Comparison of ENCODE assay signal across 10 cellular contexts in the genomic region with DNA sequence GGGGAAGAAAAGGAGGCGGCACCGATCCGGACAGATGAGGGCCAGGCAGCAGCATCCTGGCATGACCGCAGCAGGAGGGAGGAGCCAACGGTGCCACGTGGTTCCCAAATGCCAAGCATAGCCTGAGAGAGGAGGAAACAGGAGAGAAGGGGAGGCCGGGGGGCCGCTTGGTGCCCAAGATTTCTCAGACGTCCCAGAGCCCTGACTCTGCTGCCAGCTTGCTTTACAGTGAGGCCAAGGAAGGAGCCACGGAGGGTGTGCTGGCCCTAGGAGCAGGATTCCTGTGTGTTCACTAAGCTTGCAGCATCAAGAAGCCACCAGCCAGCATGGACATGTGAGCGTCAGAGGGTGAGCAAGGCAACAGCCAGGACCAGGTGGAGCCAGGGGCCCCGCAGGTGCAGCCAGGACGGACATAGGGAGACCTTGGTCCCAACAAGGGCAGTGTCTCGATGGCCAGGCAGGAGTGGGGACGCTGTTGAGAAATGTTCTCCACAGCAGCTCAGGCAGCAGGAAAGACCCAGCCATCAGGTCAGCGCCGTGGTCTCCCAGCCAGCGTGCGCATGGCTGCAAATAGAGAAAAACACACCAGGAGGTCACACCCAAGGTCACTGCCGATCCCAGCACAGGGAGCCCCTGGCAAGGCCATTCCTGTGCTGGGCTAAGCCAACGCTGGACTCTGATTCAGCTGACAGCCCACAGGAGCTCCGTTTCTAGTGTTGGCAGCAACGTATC.
DNase-seq lines count a peak whose midpoint lies in the region; ATAC-seq and TF ChIP-seq lines count a peak whose summit lies in the region.
"Had no signal": no experiment of that assay in that cellular context is flagged by ENCODE, and none has a peak within 500 bp of the region (broad histone marks: within the 10 kb centered on the region; RNA-seq: fewer than 3 reads in every experiment).

No MANE protein-coding gene starts in this region.

- POLR2A ChIA-PET in CD8-positive, alpha-beta T cell (lab: Charles Lee), result interaction anchor here (0.7 to 2.3 kb wide), 6 partner anchors 58 to 157 kb away, joined by 3 to 29 read pairs (median 4); no protein-coding TSS in a partner anchor

- no peak for DNase-seq in CD8-positive, alpha-beta T cell
- peak; percentile 42 for DNase-seq in RPMI7951 (ENCODE audit: low read depth)
- peak; percentile 44 for DNase-seq in endodermal cell
- peak in 9 of 10 donors; percentile 46 to 95 (median 75) for DNase-seq in posterior cingulate gyrus
- DNase-seq in NCI-H187 treated with DMSO at 0.1 percent for 48 hours (lab: John Stamatoyannopoulos, UW), result no peak
- no peak for DNase-seq in NCI-H82 (lab: John Stamatoyannopoulos, UW)
- DNase-seq in NCI-H1417 treated with DMSO at 0.1 percent for 48 hours (lab: John Stamatoyannopoulos, UW), result no peak
- DNase-seq: NCI-H2227 treated with DMSO at 0.1 percent for 48 hours had no signal

- H3K4me3 ChIP-seq in CD8-positive, alpha-beta T cell (ENCODE audit: low read depth, low read length), result peak overlapping the region; percentile 35
- no peak overlapping the region for H3K4me3 ChIP-seq in endodermal cell (ENCODE audit: low read length)
- H3K4me3 ChIP-seq: SK-N-MC had no signal

- intact Hi-C loops in CD8-positive, alpha-beta T cell (cut with DNase I, micrococcal nuclease), result loop anchor here (2.0 kb wide), 1 partner anchor 58 kb away; no protein-coding TSS in a partner anchor
- intact Hi-C loops in posterior cingulate gyrus (cut with DNase I), result no loop called here

- H3K9ac ChIP-seq in endodermal cell (ENCODE audit: extremely low read depth, low read length, poor library complexity, severe bottlenecking), result no peak overlapping the region

- H3K36me3 Mint-ChIP-seq in CD8-positive, alpha-beta T cell, result no peaks in the 10 kb centered on the region
- H3K36me3 Mint-ChIP-seq in endodermal cell (ENCODE audit: low read depth), result no peaks in the 10 kb centered on the region

- peak overlapping the region; percentile 93 for H3K27ac Mint-ChIP-seq in CD8-positive, alpha-beta T cell
- H3K27ac Mint-ChIP-seq in endodermal cell, result no peak overlapping the region

- peak overlapping the region; percentile 80 for H3K4me3 Mint-ChIP-seq in CD8-positive, alpha-beta T cell
- H3K4me3 Mint-ChIP-seq in endodermal cell, result no peak overlapping the region

- no peaks in the 10 kb centered on the region for H3K36me3 ChIP-seq in CD8-positive, alpha-beta T cell (ENCODE audit: insufficient read depth, low read length)
- no peaks in the 10 kb centered on the region for H3K36me3 ChIP-seq in endodermal cell (ENCODE audit: control insufficient read depth, insufficient read depth, low read length)

- peaks cover under 1% of the 10 kb centered on the region for H3K27me3 Mint-ChIP-seq in CD8-positive, alpha-beta T cell (ENCODE audit: low read depth)
- H3K27me3 Mint-ChIP-seq in endodermal cell (ENCODE audit: insufficient read depth), result peaks cover 16% of the 10 kb centered on the region

- peak overlapping the region; percentile 54 for H3K27ac ChIP-seq in CD8-positive, alpha-beta T cell (ENCODE audit: low read depth, low read length)
- no peak overlapping the region for H3K27ac ChIP-seq in endodermal cell (ENCODE audit: low read depth, low read length)
- H3K27ac ChIP-seq: SK-N-MC had no signal

- H3K4me1 ChIP-seq in CD8-positive, alpha-beta T cell (ENCODE audit: insufficient read depth, low read length), result peaks cover 77% of the 10 kb centered on the region
- peaks cover 3% of the 10 kb centered on the region for H3K4me1 ChIP-seq in endodermal cell (ENCODE audit: control insufficient read depth, insufficient read depth, low read length)

- peaks cover 68% of the 10 kb centered on the region for H3K4me1 Mint-ChIP-seq in CD8-positive, alpha-beta T cell (ENCODE audit: low read depth)
- H3K4me1 Mint-ChIP-seq in endodermal cell, result peaks cover 25% of the 10 kb centered on the region

- H3K9me3 ChIP-seq in CD8-positive, alpha-beta T cell (ENCODE audit: low read length), result no peaks in the 10 kb centered on the region
- no peaks in the 10 kb centered on the region for H3K9me3 ChIP-seq in endodermal cell (ENCODE audit: control insufficient read depth, low read length)

- WGBS in endodermal cell (ENCODE audit: insufficient coverage in 1 of 2, insufficient read length in 1 of 2), 2 experiments, result 85% methylated on average over 16 to 23 of the region's 23 CpGs

- CTCF ChIA-PET in CD8-positive, alpha-beta T cell (lab: Charles Lee), result interaction anchor here (0.6 to 2.0 kb wide), 5 partner anchors 36 to 315 kb away, joined by 3 to 5 read pairs (median 4); no protein-coding TSS in a partner anchor

- ATAC-seq in CD8-positive, alpha-beta T cell, result no peak
- ATAC-seq in GM19452 (IDR thresholded peaks at IDR 0.05; ENCODE audit: unreplicated experiment), result no peak

- H3K27me3 ChIP-seq in CD8-positive, alpha-beta T cell (ENCODE audit: insufficient read depth, low read length), result no peaks in the 10 kb centered on the region
- no peaks in the 10 kb centered on the region for H3K27me3 ChIP-seq in endodermal cell (ENCODE audit: control insufficient read depth, insufficient read depth, low read length, poor library complexity, severe bottlenecking)

- no peak for TF ChIP-seq CTCF in CD8-positive, alpha-beta T cell (IDR thresholded peaks at IDR 0.05)
- TF ChIP-seq CTCF in endodermal cell (conservative IDR thresholded peaks at IDR 0.05), result no peak

- peaks cover 7% of the 10 kb centered on the region for H3K9me3 Mint-ChIP-seq in CD8-positive, alpha-beta T cell
- H3K9me3 Mint-ChIP-seq in endodermal cell, result peaks cover 16% of the 10 kb centered on the region

Comparison
In these comparisons a context has a peak if more than half of its experiments do, and no peak if none do; other contexts are left out.
1. DNase-seq: peak in RPMI7951 (single experiment), endodermal cell (single experiment) and posterior cingulate gyrus (9 of 10); none in CD8-positive, alpha-beta T cell (0 of 7), NCI-H187 treated with DMSO at 0.1 percent for 48 hours (single experiment), NCI-H82 (single experiment) and NCI-H1417 treated with DMSO at 0.1 percent for 48 hours (single experiment).